Comparison of ENCODE assay signal across 13 cellular contexts in the genomic region with DNA sequence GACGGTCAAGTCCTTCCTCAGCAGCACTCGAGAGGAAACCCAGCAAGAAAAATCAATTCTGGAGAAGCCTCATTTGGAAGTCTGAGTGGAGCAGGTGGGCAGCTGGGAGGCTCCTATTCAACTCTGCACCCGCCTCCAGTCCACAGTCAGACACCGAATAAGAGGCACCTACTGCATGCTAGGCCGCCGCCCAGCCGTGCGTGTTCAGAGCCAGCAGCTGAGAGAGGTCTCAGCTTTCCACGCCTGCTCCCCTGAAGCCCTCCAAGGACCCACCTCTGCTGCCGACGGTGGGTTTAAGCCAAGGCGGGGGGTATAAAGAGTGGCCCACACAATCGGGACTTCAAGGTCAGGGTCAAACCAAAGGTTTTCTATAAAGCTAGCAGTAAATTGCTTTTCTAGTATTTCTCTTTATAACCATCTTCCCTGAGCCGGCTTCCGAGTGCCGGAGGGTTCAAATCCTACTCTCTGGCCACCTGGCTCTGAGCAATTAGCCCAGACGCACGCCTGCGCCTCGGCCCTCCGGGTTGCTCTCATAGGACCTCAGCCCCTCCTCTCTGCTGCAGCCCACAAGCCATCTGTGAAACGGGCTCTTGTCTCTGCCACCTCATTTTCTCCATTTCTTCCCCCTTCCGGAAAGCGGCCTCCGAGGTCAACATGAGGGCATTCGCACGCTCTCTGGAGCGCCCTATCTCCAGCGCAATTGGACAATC. TPM values are rescaled to one million over a fixed set of nuclear protein-coding genes. Genes with fewer than 3 reads are reported as not detected.
DNase-seq lines count a peak whose midpoint lies in the region; TF ChIP-seq lines count a peak whose summit lies in the region.
"Had no signal": no experiment of that assay in that cellular context is flagged by ENCODE, and none has a peak within 500 bp of the region (broad histone marks: within the 10 kb centered on the region; RNA-seq: fewer than 3 reads in every experiment).

No MANE protein-coding gene starts in this region.

- WGBS in H9 (ENCODE audit: extremely low coverage, insufficient read length, low lambda C conversion rate): no CpG with 5 or more reads among the region's 29 CpGs
- no CpG with 5 or more reads among the region's 29 CpGs for WGBS in trophoblast cell (ENCODE audit: extremely low coverage, insufficient coverage, insufficient read length)

- H3K27ac ChIP-seq in H9 (ENCODE audit: insufficient read length, low read depth, low read length) (no peak overlapping the region), fibroblast of lung (ENCODE audit: insufficient read depth, low read length) (no peak overlapping the region), trophoblast cell (ENCODE audit: low read depth, low read length) (no peak overlapping the region), A673 (ENCODE audit: low read depth, low read length, poor library complexity, severe bottlenecking) (no peak overlapping the region)
- H3K27ac ChIP-seq: neutrophil had no signal

- H3K18ac ChIP-seq in H9 (ENCODE audit: insufficient read length, low read depth, low read length) (no peak overlapping the region), trophoblast cell (ENCODE audit: low read length) (no peak overlapping the region)

- H3K36me3 ChIP-seq in fibroblast of lung (ENCODE audit: control insufficient read depth, insufficient read depth, low read length) (no peaks in the 10 kb centered on the region), trophoblast cell (ENCODE audit: control insufficient read depth in 1 of 2, insufficient read depth in 2 of 2, low read length in 2 of 2) (peaks cover 32 to 52% of the 10 kb centered on the region in 2 experiments), A673 (ENCODE audit: insufficient read depth, low read length, poor library complexity, severe bottlenecking) (no peaks in the 10 kb centered on the region)
- H3K36me3 ChIP-seq: neutrophil had no signal

- peak overlapping the region in 1 of 4 experiments; percentile 13 for H3K4me3 ChIP-seq in fibroblast of lung (replicated peaks in 1 of 4; ENCODE audit: control extremely low read depth in 1 of 4, insufficient read depth in 1 of 4, low read depth in 3 of 4, low read length in 4 of 4)
- no peak overlapping the region for H3K4me3 ChIP-seq in trophoblast cell (ENCODE audit: low read depth, low read length)
- H3K4me3 ChIP-seq in A673 (ENCODE audit: low read depth, low read length, poor library complexity, severe bottlenecking): no peak overlapping the region

- H3K23ac ChIP-seq in H9 (ENCODE audit: insufficient read length, low read depth, low read length) (no peak overlapping the region), trophoblast cell (ENCODE audit: low read length) (no peak overlapping the region)

- H3K4me2 ChIP-seq in H9 (ENCODE audit: insufficient read depth, insufficient read length, low read length): no peak overlapping the region
- peak overlapping the region; percentile 72 for H3K4me2 ChIP-seq in fibroblast of lung (ENCODE audit: extremely low read depth, insufficient read depth, low read length)
- no peak overlapping the region for H3K4me2 ChIP-seq in trophoblast cell (ENCODE audit: low read length)

- H3K14ac ChIP-seq in H9 (ENCODE audit: insufficient read depth, low read length) (no peak overlapping the region), trophoblast cell (ENCODE audit: low read length) (no peak overlapping the region)

- H2BK120ac ChIP-seq in H9 (ENCODE audit: low read depth, low read length, poor library complexity, severe bottlenecking) (no peak overlapping the region), trophoblast cell (ENCODE audit: insufficient read depth, low read length, poor library complexity) (no peak overlapping the region)

- DNase-seq in H9: no peak
- peak; percentile 84 to 88 for DNase-seq in NCI-H524 (lab: John Stamatoyannopoulos, UW)
- DNase-seq in fibroblast of lung (ENCODE audit: low read depth in 2 of 2): peak; percentile 41 to 70
- no peak for DNase-seq in trophoblast cell
- no peak for DNase-seq in HPDE6-E6E7 (ENCODE audit: extremely low spot score)
- no peak for DNase-seq in nucleus accumbens (lab: John Stamatoyannopoulos, UW)
- DNase-seq in activated gamma-delta T cell treated with Interleukin-2 at 50 U/mL for 16 hours: no peak
- no peak for DNase-seq in A673 (ENCODE audit: low spot score)
- DNase-seq: activated effector memory CD4-positive, alpha-beta T cell treated with Interleukin-2 at 50 U/mL for 16 hours; cortex of kidney; DMS53; HCEC 1CT had no signal

- H3K9me3 ChIP-seq in H9 (ENCODE audit: control insufficient read depth, low read depth, low read length): no peaks in the 10 kb centered on the region
- no peaks in the 10 kb centered on the region for H3K9me3 ChIP-seq in fibroblast of lung (ENCODE audit: control insufficient read depth, insufficient read depth, low read depth, low read length)
- H3K9me3 ChIP-seq in trophoblast cell (ENCODE audit: insufficient read depth, low read depth, low read length): peaks cover 3% of the 10 kb centered on the region
- H3K9me3 ChIP-seq in A673 (ENCODE audit: low read depth, low read length, poor library complexity, severe bottlenecking): no peaks in the 10 kb centered on the region
- H3K9me3 ChIP-seq: neutrophil had no signal

- H2BK5ac ChIP-seq in H9 (ENCODE audit: insufficient read length, low read length) (no peak overlapping the region), trophoblast cell (ENCODE audit: low read depth, low read length, poor library complexity) (no peak overlapping the region)

- peaks cover 33 to 38% of the 10 kb centered on the region in 2 experiments for H3K4me1 Mint-ChIP-seq in H9

- no peak overlapping the region for H2BK15ac ChIP-seq in H9 (ENCODE audit: low read depth, low read length)

- CTCF ChIA-PET in A673 (lab: Charles Lee): no interaction called here

- no peaks in the 10 kb centered on the region for H3K27me3 Mint-ChIP-seq in H9 (ENCODE audit: low read depth)

- TF ChIP-seq CTCF in H9 (conservative IDR thresholded peaks at IDR 0.05) (no peak), fibroblast of lung (conservative IDR thresholded peaks at IDR 0.05 in 1 of 2, IDR thresholded peaks at IDR 0.05 in 1 of 2; ENCODE audit: low read depth in 1 of 2, low read length in 2 of 2) (no peak), A673 (conservative IDR thresholded peaks at IDR 0.05; ENCODE audit: low read depth, low read length) (no peak)

- BruUV-seq in A673 (replicated peaks; lab: Mats Ljungman, UMichigan): no TSS peak

- no peak overlapping the region for H2BK20ac ChIP-seq in H9 (ENCODE audit: low read depth, low read length, poor library complexity, severe bottlenecking)

- no peak overlapping the region for H2AFZ ChIP-seq in H9 (ENCODE audit: low read length)
- no peak overlapping the region for H2AFZ ChIP-seq in fibroblast of lung (ENCODE audit: low read length)
- no peak overlapping the region for H2AFZ ChIP-seq in trophoblast cell (ENCODE audit: insufficient read depth, low read length, poor library complexity)

- no peak overlapping the region for H4K12ac ChIP-seq in trophoblast cell (ENCODE audit: low read depth, low read length)

- intact Hi-C loops in A673 (cut with micrococcal nuclease; ENCODE audit: unreplicated experiment): no loop called here

- H3K79me2 ChIP-seq in H9 (ENCODE audit: insufficient read depth, low read length) (peaks cover 7% of the 10 kb centered on the region; the same call in 1 of the 2 replicates), fibroblast of lung (ENCODE audit: control insufficient read depth, insufficient read depth, low read length) (peaks cover 38% of the 10 kb centered on the region), trophoblast cell (ENCODE audit: control insufficient read depth, insufficient read depth, low read length, poor library complexity) (peaks cover 50% of the 10 kb centered on the region)

- peak overlapping the region; percentile 57 to 81 (median 73); a peak in 5 of 7 replicates for H3K27ac Mint-ChIP-seq in H9

- no peak overlapping the region for H3T11ph ChIP-seq in H9 (ENCODE audit: low read length)

- no peaks in the 10 kb centered on the region for H3K23me2 ChIP-seq in H9 (ENCODE audit: insufficient read length, low read depth, low read length, poor library complexity, severe bottlenecking)

- peaks cover 0 to 17% (median 2%) of the 10 kb centered on the region in 3 experiments; a peak in 2 of 7 replicates for H3K36me3 Mint-ChIP-seq in H9 (ENCODE audit: insufficient read depth in 1 of 3, low read depth in 3 of 3)

- H4K5ac ChIP-seq in H9 (ENCODE audit: insufficient read length, low read depth, low read length): no peak overlapping the region

- H3K27me3 ChIP-seq in H9 (ENCODE audit: insufficient read depth, low read length) (no peaks in the 10 kb centered on the region), fibroblast of lung (ENCODE audit: control insufficient read depth, insufficient read depth, low read length) (no peaks in the 10 kb centered on the region), trophoblast cell (ENCODE audit: insufficient read depth, low read length) (no peaks in the 10 kb centered on the region), A673 (replicated peaks; ENCODE audit: insufficient read depth, low read depth, low read length, poor library complexity) (no peaks in the 10 kb centered on the region)

- no peak overlapping the region for H3K4me3 Mint-ChIP-seq in H9

- no peaks in the 10 kb centered on the region for H3K9me3 Mint-ChIP-seq in H9

- no peak overlapping the region for H4K8ac ChIP-seq in H9 (replicated peaks; ENCODE audit: insufficient read length, low read depth, low read length)
- H4K8ac ChIP-seq in trophoblast cell (ENCODE audit: low read depth, low read length): no peak overlapping the region

- POLR2A ChIA-PET in A673 (lab: Charles Lee; ENCODE audit: low non-redundant PET): no interaction called here

- no peak overlapping the region for H2BK12ac ChIP-seq in H9 (ENCODE audit: insufficient read length, low read depth, low read length)
- no peak overlapping the region for H2BK12ac ChIP-seq in trophoblast cell (ENCODE audit: low read length)

- no peak overlapping the region for H2AK5ac ChIP-seq in H9 (ENCODE audit: insufficient read length, low read length)
- H2AK5ac ChIP-seq in trophoblast cell (ENCODE audit: low read length): no peak overlapping the region

- no peak overlapping the region for H3K4ac ChIP-seq in H9 (ENCODE audit: low read depth, low read length)
- H3K4ac ChIP-seq in trophoblast cell (ENCODE audit: low read depth, low read length): peak overlapping the region; percentile 41

- H4K20me1 ChIP-seq in H9 (ENCODE audit: control insufficient read depth, insufficient read depth, insufficient read length): peaks cover 4% of the 10 kb centered on the region
- H4K20me1 ChIP-seq in fibroblast of lung (ENCODE audit: control insufficient read depth, extremely low read depth, insufficient read depth, low read length): no peaks in the 10 kb centered on the region

- H3K9ac ChIP-seq in H9 (ENCODE audit: extremely low read depth, insufficient read length, low read length) (no peak overlapping the region), fibroblast of lung (ENCODE audit: insufficient read depth, low read length) (no peak overlapping the region), trophoblast cell (ENCODE audit: low read length) (no peak overlapping the region)

- no peak overlapping the region for H3K56ac ChIP-seq in H9 (ENCODE audit: insufficient read length, low read depth, low read length)

- H3K79me1 ChIP-seq in H9 (ENCODE audit: insufficient read depth, low read depth, low read length, poor library complexity, severe bottlenecking): peaks cover 9% of the 10 kb centered on the region
- peaks cover 11% of the 10 kb centered on the region for H3K79me1 ChIP-seq in trophoblast cell (ENCODE audit: low read length)

- H3K4me1 ChIP-seq in H9 (ENCODE audit: insufficient read depth, low read length) (peaks cover 2% of the 10 kb centered on the region; the same call in 1 of the 2 replicates), fibroblast of lung (ENCODE audit: control insufficient read depth, extremely low read depth, insufficient read depth, low read length) (peaks cover 9% of the 10 kb centered on the region), trophoblast cell (ENCODE audit: control insufficient read depth in 1 of 2, insufficient read depth in 2 of 2, low read length in 2 of 2) (peaks cover 27 to 39% of the 10 kb centered on the region in 2 experiments), A673 (ENCODE audit: insufficient read depth, low read length, poor library complexity, severe bottlenecking) (peaks cover 5% of the 10 kb centered on the region)

- no peak overlapping the region for H4K91ac ChIP-seq in H9 (ENCODE audit: insufficient read length, low read depth, low read length)
- no peak overlapping the region for H4K91ac ChIP-seq in trophoblast cell (ENCODE audit: low read depth, low read length)

RNA-seq across cellular contexts. Expression of a gene that starts 41.8 kb away (rescaled TPM):
- total RNA-seq in H9 (2021): 58.7 and 58.9 TPM in 2 replicates
- 15.2 and 17.7 TPM in 2 replicates for total RNA-seq in fibroblast of lung
- 13.7 and 14.9 TPM in 2 replicates for polyA plus RNA-seq in fibroblast of lung
- polyA plus RNA-seq in fibroblast of lung (2012): 17.3 and 18.1 TPM in 2 replicates
- polyA minus RNA-seq in fibroblast of lung (ENCODE audit: low replicate concordance): 25.0 and 30.8 TPM in 2 replicates
- 54.6 and 55.9 TPM in 2 replicates for polyA plus RNA-seq in trophoblast cell (2013)
- 16.4 and 18.0 TPM in 2 replicates for total RNA-seq in A673 (2021)

Comparison
In these comparisons a context has a peak if more than half of its experiments do, and no peak if none do; other contexts are left out.
1. DNase-seq: peak in NCI-H524 (2 of 2) and fibroblast of lung (2 of 2); none in H9 (single experiment), trophoblast cell (0 of 2), HPDE6-E6E7 (single experiment), nucleus accumbens (0 of 56), activated gamma-delta T cell treated with Interleukin-2 at 50 U/mL for 16 hours (single experiment) and A673 (single experiment).